1 cellular context compared by ENCODE assay signal in the genomic region with DNA sequence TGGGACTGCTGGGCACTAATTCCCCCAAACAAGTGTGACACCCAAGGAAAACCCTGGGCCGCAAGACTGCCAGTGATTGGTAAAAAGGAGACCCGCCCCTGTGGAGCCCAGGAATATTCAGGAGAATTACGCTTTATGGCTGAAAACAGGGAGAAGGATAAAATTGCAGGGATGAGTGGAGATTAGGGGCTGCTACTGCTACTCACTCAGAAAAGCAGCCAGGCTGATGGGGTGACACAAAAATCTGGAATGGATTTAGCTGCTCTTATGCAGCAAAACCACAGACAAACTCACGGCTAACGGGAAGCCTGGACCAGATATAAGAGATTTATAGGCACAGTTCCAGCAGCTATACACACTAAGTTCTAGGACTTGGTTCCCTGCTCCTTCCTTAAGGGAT.
TF ChIP-seq lines count a peak whose summit lies in the region.

No MANE protein-coding gene starts in this region.

TF ChIP-seq in HEK293, 187 proteins besides CTCF, POLR2A, EP300 and RAD21 (continued from another document and continues in another):
- TF ChIP-seq, protein P1, sequence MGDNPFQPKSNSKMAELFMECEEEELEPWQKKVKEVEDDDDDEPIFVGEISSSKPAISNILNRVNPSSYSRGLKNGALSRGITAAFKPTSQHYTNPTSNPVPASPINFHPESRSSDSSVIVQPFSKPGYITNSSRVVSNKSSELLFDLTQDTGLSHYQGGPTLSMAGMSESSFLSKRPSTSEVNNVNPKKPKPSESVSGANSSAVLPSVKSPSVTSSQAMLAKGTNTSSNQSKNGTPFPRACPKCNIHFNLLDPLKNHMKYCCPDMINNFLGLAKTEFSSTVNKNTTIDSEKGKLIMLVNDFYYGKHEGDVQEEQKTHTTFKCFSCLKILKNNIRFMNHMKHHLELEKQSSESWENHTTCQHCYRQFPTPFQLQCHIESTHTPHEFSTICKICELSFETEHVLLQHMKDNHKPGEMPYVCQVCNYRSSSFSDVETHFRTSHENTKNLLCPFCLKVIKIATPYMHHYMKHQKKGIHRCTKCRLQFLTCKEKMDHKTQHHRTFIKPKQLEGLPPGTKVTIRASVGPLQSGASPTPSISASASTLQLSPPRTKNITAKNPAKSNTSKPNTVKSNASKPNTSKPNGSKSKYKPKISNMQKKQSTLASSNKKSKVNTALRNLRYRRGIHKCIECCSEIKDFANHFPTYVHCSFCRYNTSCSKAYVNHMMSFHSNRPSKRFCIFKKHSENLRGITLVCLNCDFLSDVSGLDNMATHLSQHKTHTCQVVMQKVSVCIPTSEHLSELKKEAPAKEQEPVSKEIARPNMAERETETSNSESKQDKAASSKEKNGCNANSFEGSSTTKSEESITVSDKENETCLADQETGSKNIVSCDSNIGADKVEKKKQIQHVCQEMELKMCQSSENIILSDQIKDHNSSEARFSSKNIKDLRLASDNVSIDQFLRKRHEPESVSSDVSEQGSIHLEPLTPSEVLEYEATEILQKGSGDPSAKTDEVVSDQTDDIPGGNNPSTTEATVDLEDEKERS (tag by site-specific recombination; IDR thresholded peaks at IDR 0.05), result no peak
- TF ChIP-seq KLF7 (tag by site-specific recombination; IDR thresholded peaks at IDR 0.05; ENCODE audit: borderline replicate concordance), result no peak
- TF ChIP-seq ZNF324 (tag by site-specific recombination; IDR thresholded peaks at IDR 0.05), result no peak
- no peak for TF ChIP-seq ZNF10 (tag by site-specific recombination; IDR thresholded peaks at IDR 0.05)
- no peak for TF ChIP-seq ZNF610 (tag by site-specific recombination; IDR thresholded peaks at IDR 0.05; ENCODE audit: borderline replicate concordance)
- peak; percentile 42; the same call in 1 of the 2 replicates for TF ChIP-seq ZBTB48 (tag by site-specific recombination; IDR thresholded peaks at IDR 0.05)
- 0 out of 2 replicates have a peak, but pooled peaks have one; percentile 14 for TF ChIP-seq ZXDB (tag by site-specific recombination; IDR thresholded peaks at IDR 0.05)
- TF ChIP-seq, protein P2, sequence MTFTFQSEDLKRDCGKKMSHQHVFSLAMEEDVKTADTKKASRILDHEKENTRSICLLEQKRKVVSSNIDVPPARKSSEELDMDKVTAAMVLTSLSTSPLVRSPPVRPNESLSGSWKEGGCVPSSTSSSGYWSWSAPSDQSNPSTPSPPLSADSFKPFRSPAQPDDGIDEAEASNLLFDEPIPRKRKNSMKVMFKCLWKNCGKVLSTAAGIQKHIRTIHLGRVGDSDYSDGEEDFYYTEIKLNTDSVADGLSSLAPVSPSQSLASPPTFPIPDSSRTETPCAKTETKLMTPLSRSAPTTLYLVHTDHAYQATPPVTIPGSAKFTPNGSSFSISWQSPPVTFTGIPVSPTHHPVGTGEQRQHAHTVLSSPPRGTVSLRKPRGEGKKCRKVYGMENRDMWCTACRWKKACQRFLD (tag by site-specific recombination; IDR thresholded peaks at IDR 0.05), result no peak
- TF ChIP-seq, protein P3, sequence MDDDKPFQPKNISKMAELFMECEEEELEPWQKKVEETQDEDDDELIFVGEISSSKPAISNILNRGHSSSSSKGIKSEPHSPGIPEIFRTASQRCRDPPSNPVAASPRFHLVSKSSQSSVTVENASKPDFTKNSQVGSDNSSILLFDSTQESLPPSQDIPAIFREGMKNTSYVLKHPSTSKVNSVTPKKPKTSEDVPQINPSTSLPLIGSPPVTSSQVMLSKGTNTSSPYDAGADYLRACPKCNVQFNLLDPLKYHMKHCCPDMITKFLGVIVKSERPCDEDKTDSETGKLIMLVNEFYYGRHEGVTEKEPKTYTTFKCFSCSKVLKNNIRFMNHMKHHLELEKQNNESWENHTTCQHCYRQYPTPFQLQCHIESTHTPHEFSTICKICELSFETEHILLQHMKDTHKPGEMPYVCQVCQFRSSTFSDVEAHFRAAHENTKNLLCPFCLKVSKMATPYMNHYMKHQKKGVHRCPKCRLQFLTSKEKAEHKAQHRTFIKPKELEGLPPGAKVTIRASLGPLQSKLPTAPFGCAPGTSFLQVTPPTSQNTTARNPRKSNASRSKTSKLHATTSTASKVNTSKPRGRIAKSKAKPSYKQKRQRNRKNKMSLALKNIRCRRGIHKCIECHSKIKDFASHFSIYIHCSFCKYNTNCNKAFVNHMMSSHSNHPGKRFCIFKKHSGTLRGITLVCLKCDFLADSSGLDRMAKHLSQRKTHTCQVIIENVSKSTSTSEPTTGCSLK (tag by site-specific recombination; IDR thresholded peaks at IDR 0.05), result no peak
- TF ChIP-seq ZNF621 (tag by site-specific recombination; IDR thresholded peaks at IDR 0.05), result no peak
- no peak for TF ChIP-seq ZNF19 (tag by site-specific recombination; IDR thresholded peaks at IDR 0.05; ENCODE audit: low read depth)
- no peak for TF ChIP-seq ZNF132 (tag by site-specific recombination; IDR thresholded peaks at IDR 0.05; ENCODE audit: borderline replicate concordance)
- 0 out of 2 replicates have a peak, but pooled peaks have one; percentile 11 for TF ChIP-seq ZBTB8A (tag by site-specific recombination; IDR thresholded peaks at IDR 0.05)
- TF ChIP-seq ZNF585B (tag by site-specific recombination; IDR thresholded peaks at IDR 0.05), result no peak
- no peak for TF ChIP-seq ZNF423 (tag by site-specific recombination; IDR thresholded peaks at IDR 0.05)
- no peak for TF ChIP-seq ZNF76 (tag by site-specific recombination; IDR thresholded peaks at IDR 0.05; ENCODE audit: borderline replicate concordance, low read depth)
- TF ChIP-seq, protein P4, sequence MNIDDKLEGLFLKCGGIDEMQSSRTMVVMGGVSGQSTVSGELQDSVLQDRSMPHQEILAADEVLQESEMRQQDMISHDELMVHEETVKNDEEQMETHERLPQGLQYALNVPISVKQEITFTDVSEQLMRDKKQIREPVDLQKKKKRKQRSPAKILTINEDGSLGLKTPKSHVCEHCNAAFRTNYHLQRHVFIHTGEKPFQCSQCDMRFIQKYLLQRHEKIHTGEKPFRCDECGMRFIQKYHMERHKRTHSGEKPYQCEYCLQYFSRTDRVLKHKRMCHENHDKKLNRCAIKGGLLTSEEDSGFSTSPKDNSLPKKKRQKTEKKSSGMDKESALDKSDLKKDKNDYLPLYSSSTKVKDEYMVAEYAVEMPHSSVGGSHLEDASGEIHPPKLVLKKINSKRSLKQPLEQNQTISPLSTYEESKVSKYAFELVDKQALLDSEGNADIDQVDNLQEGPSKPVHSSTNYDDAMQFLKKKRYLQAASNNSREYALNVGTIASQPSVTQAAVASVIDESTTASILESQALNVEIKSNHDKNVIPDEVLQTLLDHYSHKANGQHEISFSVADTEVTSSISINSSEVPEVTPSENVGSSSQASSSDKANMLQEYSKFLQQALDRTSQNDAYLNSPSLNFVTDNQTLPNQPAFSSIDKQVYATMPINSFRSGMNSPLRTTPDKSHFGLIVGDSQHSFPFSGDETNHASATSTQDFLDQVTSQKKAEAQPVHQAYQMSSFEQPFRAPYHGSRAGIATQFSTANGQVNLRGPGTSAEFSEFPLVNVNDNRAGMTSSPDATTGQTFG (tag by site-specific recombination; IDR thresholded peaks at IDR 0.05; ENCODE audit: borderline replicate concordance), result no peak
- TF ChIP-seq, protein P5, sequence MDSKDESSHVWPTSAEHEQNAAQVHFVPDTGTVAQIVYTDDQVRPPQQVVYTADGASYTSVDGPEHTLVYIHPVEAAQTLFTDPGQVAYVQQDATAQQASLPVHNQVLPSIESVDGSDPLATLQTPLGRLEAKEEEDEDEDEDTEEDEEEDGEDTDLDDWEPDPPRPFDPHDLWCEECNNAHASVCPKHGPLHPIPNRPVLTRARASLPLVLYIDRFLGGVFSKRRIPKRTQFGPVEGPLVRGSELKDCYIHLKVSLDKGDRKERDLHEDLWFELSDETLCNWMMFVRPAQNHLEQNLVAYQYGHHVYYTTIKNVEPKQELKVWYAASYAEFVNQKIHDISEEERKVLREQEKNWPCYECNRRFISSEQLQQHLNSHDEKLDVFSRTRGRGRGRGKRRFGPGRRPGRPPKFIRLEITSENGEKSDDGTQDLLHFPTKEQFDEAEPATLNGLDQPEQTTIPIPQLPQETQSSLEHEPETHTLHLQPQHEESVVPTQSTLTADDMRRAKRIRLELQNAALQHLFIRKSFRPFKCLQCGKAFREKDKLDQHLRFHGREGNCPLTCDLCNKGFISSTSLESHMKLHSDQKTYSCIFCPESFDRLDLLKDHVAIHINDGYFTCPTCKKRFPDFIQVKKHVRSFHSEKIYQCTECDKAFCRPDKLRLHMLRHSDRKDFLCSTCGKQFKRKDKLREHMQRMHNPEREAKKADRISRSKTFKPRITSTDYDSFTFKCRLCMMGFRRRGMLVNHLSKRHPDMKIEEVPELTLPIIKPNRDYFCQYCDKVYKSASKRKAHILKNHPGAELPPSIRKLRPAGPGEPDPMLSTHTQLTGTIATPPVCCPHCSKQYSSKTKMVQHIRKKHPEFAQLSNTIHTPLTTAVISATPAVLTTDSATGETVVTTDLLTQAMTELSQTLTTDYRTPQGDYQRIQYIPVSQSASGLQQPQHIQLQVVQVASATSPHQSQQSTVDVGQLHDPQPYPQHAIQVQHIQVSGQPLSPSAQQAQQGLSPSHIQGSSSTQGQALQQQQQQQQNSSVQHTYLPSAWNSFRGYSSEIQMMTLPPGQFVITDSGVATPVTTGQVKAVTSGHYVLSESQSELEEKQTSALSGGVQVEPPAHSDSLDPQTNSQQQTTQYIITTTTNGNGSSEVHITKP (tag by site-specific recombination; IDR thresholded peaks at IDR 0.05), result peak; percentile 16; the same call in 1 of the 2 replicates
- TF ChIP-seq ZNF112 (tag by site-specific recombination; IDR thresholded peaks at IDR 0.05), result no peak
- no peak for TF ChIP-seq ZNF529 (tag by site-specific recombination; IDR thresholded peaks at IDR 0.05; ENCODE audit: insufficient replicate concordance)
- no peak for TF ChIP-seq YY1 (tag by site-specific recombination; IDR thresholded peaks at IDR 0.05)
- TF ChIP-seq ZBTB20 (tag by site-specific recombination; IDR thresholded peaks at IDR 0.05), result peak; percentile 84
- TF ChIP-seq ZNF624 (tag by site-specific recombination; IDR thresholded peaks at IDR 0.05), result no peak
- TF ChIP-seq YY2 (tag by site-specific recombination; IDR thresholded peaks at IDR 0.05), result no peak
- TF ChIP-seq ZNF16 (tag by site-specific recombination; IDR thresholded peaks at IDR 0.05; ENCODE audit: low read depth), result no peak
- TF ChIP-seq MEIS1 (CRISPR knock-in tag; IDR thresholded peaks at IDR 0.05; ENCODE audit: borderline replicate concordance), result no peak
- TF ChIP-seq, protein P6, sequence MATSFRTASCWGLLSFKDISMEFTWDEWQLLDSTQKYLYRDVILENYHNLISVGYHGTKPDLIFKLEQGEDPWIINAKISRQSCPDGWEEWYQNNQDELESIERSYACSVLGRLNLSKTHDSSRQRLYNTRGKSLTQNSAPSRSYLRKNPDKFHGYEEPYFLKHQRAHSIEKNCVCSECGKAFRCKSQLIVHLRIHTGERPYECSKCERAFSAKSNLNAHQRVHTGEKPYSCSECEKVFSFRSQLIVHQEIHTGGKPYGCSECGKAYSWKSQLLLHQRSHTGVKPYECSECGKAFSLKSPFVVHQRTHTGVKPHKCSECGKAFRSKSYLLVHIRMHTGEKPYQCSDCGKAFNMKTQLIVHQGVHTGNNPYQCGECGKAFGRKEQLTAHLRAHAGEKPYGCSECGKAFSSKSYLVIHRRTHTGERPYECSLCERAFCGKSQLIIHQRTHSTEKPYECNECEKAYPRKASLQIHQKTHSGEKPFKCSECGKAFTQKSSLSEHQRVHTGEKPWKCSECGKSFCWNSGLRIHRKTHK (tag by site-specific recombination; IDR thresholded peaks at IDR 0.05), result no peak
- TF ChIP-seq ZSCAN23 (tag by site-specific recombination; IDR thresholded peaks at IDR 0.05), result no peak
- TF ChIP-seq HOXD13 (CRISPR knock-in tag; IDR thresholded peaks at IDR 0.05; ENCODE audit: borderline replicate concordance), result no peak
- no peak for TF ChIP-seq GLI2 (tag by site-specific recombination; IDR thresholded peaks at IDR 0.05; ENCODE audit: borderline replicate concordance, low read depth)
- TF ChIP-seq HOXC10 (CRISPR knock-in tag; IDR thresholded peaks at IDR 0.05), result no peak
- TF ChIP-seq IKZF3 (tag by site-specific recombination; IDR thresholded peaks at IDR 0.05), result peak; percentile 24; the same call in 1 of the 2 replicates
- TF ChIP-seq GFI1B (tag by site-specific recombination; IDR thresholded peaks at IDR 0.05), result no peak
- 0 out of 2 replicates have a peak, but pooled peaks have one; percentile 35 for TF ChIP-seq ZSCAN30 (tag by site-specific recombination; IDR thresholded peaks at IDR 0.05)
- TF ChIP-seq ZNF174 (tag by site-specific recombination; IDR thresholded peaks at IDR 0.05), result no peak
- no peak for TF ChIP-seq GLI4 (tag by site-specific recombination; IDR thresholded peaks at IDR 0.05)
- TF ChIP-seq, protein P7, sequence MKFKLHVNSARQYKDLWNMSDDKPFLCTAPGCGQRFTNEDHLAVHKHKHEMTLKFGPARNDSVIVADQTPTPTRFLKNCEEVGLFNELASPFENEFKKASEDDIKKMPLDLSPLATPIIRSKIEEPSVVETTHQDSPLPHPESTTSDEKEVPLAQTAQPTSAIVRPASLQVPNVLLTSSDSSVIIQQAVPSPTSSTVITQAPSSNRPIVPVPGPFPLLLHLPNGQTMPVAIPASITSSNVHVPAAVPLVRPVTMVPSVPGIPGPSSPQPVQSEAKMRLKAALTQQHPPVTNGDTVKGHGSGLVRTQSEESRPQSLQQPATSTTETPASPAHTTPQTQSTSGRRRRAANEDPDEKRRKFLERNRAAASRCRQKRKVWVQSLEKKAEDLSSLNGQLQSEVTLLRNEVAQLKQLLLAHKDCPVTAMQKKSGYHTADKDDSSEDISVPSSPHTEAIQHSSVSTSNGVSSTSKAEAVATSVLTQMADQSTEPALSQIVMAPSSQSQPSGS (tag by site-specific recombination; IDR thresholded peaks at IDR 0.05; ENCODE audit: low read depth), result no peak
- no peak for TF ChIP-seq SP3 (tag by site-specific recombination; IDR thresholded peaks at IDR 0.05)
- TF ChIP-seq BCL11B (tag by site-specific recombination; IDR thresholded peaks at IDR 0.05; ENCODE audit: low read depth), result no peak
- TF ChIP-seq MYNN (tag by site-specific recombination; IDR thresholded peaks at IDR 0.05; ENCODE audit: borderline replicate concordance), result no peak
- TF ChIP-seq ZNF138 (tag by site-specific recombination; IDR thresholded peaks at IDR 0.05; ENCODE audit: borderline replicate concordance), result no peak
- peak; percentile 52 for TF ChIP-seq ZNF335 (tag by site-specific recombination; conservative IDR thresholded peaks at IDR 0.05)
- TF ChIP-seq ZNF133 (tag by site-specific recombination; IDR thresholded peaks at IDR 0.05), result no peak
- TF ChIP-seq, protein P8, sequence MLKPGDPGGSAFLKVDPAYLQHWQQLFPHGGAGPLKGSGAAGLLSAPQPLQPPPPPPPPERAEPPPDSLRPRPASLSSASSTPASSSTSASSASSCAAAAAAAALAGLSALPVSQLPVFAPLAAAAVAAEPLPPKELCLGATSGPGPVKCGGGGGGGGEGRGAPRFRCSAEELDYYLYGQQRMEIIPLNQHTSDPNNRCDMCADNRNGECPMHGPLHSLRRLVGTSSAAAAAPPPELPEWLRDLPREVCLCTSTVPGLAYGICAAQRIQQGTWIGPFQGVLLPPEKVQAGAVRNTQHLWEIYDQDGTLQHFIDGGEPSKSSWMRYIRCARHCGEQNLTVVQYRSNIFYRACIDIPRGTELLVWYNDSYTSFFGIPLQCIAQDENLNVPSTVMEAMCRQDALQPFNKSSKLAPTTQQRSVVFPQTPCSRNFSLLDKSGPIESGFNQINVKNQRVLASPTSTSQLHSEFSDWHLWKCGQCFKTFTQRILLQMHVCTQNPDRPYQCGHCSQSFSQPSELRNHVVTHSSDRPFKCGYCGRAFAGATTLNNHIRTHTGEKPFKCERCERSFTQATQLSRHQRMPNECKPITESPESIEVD (tag by site-specific recombination; IDR thresholded peaks at IDR 0.05), result no peak
- TF ChIP-seq ZNF514 (tag by site-specific recombination; IDR thresholded peaks at IDR 0.05), result no peak
- no peak for TF ChIP-seq ZNF2 (tag by site-specific recombination; IDR thresholded peaks at IDR 0.05)
- TF ChIP-seq OSR2 (tag by site-specific recombination; IDR thresholded peaks at IDR 0.05), result peak; percentile 90
- no peak for TF ChIP-seq ZNF670 (tag by site-specific recombination; IDR thresholded peaks at IDR 0.05; ENCODE audit: low read depth)
- TF ChIP-seq ZNF114 (tag by site-specific recombination; IDR thresholded peaks at IDR 0.05), result no peak
